9 cellular contexts compared by ENCODE assay signal in the genomic region with DNA sequence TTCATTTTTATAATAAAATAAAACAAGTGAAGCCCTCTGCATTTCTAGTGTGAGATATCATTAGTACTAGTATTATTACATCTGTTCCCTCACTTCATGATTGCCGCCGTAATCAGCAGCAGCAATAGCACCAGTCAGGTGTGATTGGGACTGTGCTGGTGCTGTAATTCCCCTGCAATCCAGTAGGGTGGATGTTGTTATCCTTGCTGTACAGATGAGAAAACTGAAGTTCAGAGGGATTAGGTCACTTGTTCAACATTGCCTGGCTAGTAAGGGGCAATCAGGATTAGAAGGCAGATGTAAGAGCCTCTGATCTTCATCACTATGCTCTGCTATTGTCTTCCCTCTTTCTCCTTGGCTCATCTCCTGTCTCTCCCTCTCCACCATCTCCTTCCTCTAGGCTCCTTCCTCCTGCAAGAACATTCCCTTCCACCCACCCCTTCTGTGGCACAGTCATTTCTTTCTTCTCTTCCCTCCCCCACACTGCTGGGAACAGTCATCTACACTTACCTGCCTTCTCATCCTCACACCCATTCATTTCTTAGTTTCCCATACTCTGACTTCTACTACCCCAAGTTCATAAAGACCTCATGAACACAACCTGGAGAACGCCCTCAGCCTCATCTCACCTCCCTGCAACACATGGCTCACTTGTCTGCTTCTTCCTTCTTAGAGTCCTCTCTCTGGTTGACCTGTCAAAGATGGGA. TPM values are rescaled to one million over a fixed set of nuclear protein-coding genes. Genes with fewer than 3 reads are reported as not detected.
DNase-seq lines count a peak whose midpoint lies in the region; ATAC-seq and TF ChIP-seq lines count a peak whose summit lies in the region.
"Had no signal": no experiment of that assay in that cellular context is flagged by ENCODE, and none has a peak within 500 bp of the region (broad histone marks: within the 10 kb centered on the region; RNA-seq: fewer than 3 reads in every experiment).

No MANE protein-coding gene starts in this region.

- DNase-seq in NCI-H1694 treated with DMSO at 0.1 percent for 48 hours (lab: John Stamatoyannopoulos, UW) (peak; percentile 22), NCI-H1694 (lab: John Stamatoyannopoulos, UW) (no peak), LNCaP clone FGC (ENCODE audit: low read depth) (no peak), mammary epithelial cell (peak; percentile 16), neuronal stem cell (ENCODE audit: low spot score) (no peak), GOT3 (lab: John Stamatoyannopoulos, UW) (no peak)
- DNase-seq: activated B cell treated with CpG ODN at 0.5 μM for 24 hours had no signal

- H2AK5ac ChIP-seq in neuronal stem cell (ENCODE audit: low read depth, low read length): no peak overlapping the region

- no peak overlapping the region for H3K9ac ChIP-seq in mammary epithelial cell (ENCODE audit: insufficient read depth, low read length)
- H3K9ac ChIP-seq in neuronal stem cell (ENCODE audit: low read depth, low read length, poor library complexity): no peak overlapping the region

- H2BK15ac ChIP-seq in neuronal stem cell (ENCODE audit: low read length): peak overlapping the region; percentile 16

- WGBS in mammary epithelial cell (ENCODE audit: low coverage, missing lambda C conversion rate): 76% methylated on average over 3 of the region's 3 CpGs
- no CpG with 5 or more reads among the region's 3 CpGs for WGBS in neuronal stem cell (ENCODE audit: extremely low coverage in 2 of 2, insufficient read length in 2 of 2, insufficient replicate concordance in 1 of 2), 2 donors

- no peak overlapping the region for H2BK5ac ChIP-seq in neuronal stem cell (ENCODE audit: low read length)

- H3K9me3 ChIP-seq in mammary epithelial cell (replicated peaks; ENCODE audit: insufficient read depth, low read length) (no peaks in the 10 kb centered on the region), neuronal stem cell (replicated peaks in 1 of 2; ENCODE audit: control insufficient read depth in 2 of 2, insufficient read depth in 1 of 2, low read depth in 1 of 2, low read length in 2 of 2) (no peaks in the 10 kb centered on the region)

- H3K27me3 ChIP-seq in mammary epithelial cell (ENCODE audit: insufficient read depth, low read length) (no peaks in the 10 kb centered on the region), neuronal stem cell (ENCODE audit: control insufficient read depth in 3 of 3, insufficient read depth in 3 of 3, low read depth in 1 of 3, low read length in 3 of 3) (peaks cover 0 to 28% (median 0%) of the 10 kb centered on the region in 3 experiments)

- peaks cover 14% of the 10 kb centered on the region for H3K4me1 ChIP-seq in mammary epithelial cell (ENCODE audit: insufficient read depth, low read length)
- H3K4me1 ChIP-seq in neuronal stem cell (ENCODE audit: control insufficient read depth in 2 of 2, insufficient read depth in 1 of 2, low read depth in 1 of 2, low read length in 2 of 2): peaks cover 7 to 8% of the 10 kb centered on the region in 2 donors

- no peak overlapping the region for H3K23ac ChIP-seq in neuronal stem cell (ENCODE audit: low read depth, low read length, poor library complexity)

- no peak overlapping the region for H3K4me2 ChIP-seq in mammary epithelial cell (ENCODE audit: insufficient read depth, low read depth, low read length)
- H3K4me2 ChIP-seq in neuronal stem cell (ENCODE audit: insufficient read depth, low read length, poor library complexity, severe bottlenecking): no peak overlapping the region

- CTCF ChIA-PET in mammary epithelial cell (lab: Charles Lee; ENCODE audit: low non-redundant PET): no interaction called here

- in situ Hi-C loops in mammary epithelial cell (cut with MboI; ENCODE audit: low sequenced_read_pairs in 2 of 2): no loop called here

- no peak overlapping the region for H2BK12ac ChIP-seq in neuronal stem cell (ENCODE audit: low read length)

- intact Hi-C loops in mammary epithelial cell (cut with micrococcal nuclease): no loop called here

- H2AFZ ChIP-seq in mammary epithelial cell (ENCODE audit: low read depth, low read length) (no peak overlapping the region), neuronal stem cell (ENCODE audit: low read length) (no peak overlapping the region)

- H3K18ac ChIP-seq in neuronal stem cell (ENCODE audit: low read length): no peak overlapping the region

- H2BK120ac ChIP-seq in neuronal stem cell (ENCODE audit: low read depth, low read length): no peak overlapping the region

- H3K79me2 ChIP-seq in mammary epithelial cell (ENCODE audit: insufficient read depth, low read length): no peaks in the 10 kb centered on the region

- dilution Hi-C loops in mammary epithelial cell (cut with HindIII; ENCODE audit: low sequenced_read_pairs): loop anchor here (5.0 kb wide), 2 partner anchors 42 to 102 kb away; no protein-coding TSS in a partner anchor

- H3K79me1 ChIP-seq in neuronal stem cell (ENCODE audit: low read depth, low read length): no peaks in the 10 kb centered on the region

- H3K36me3 ChIP-seq in mammary epithelial cell (ENCODE audit: insufficient read depth, low read length) (no peaks in the 10 kb centered on the region), neuronal stem cell (replicated peaks in 1 of 2; ENCODE audit: control insufficient read depth in 2 of 2, insufficient read depth in 2 of 2, low read length in 2 of 2) (no peaks in the 10 kb centered on the region)

- no peaks in the 10 kb centered on the region for H4K20me1 ChIP-seq in mammary epithelial cell (ENCODE audit: insufficient read depth, low read length)

- H4K8ac ChIP-seq in neuronal stem cell (ENCODE audit: low read depth, low read length): no peak overlapping the region

- peak; percentile 26; the same call in 1 of the 2 replicates for TF ChIP-seq CTCF in LNCaP clone FGC (IDR thresholded peaks at IDR 0.05; ENCODE audit: control insufficient read depth, extremely low read depth, insufficient read depth)
- TF ChIP-seq CTCF in mammary epithelial cell (conservative IDR thresholded peaks at IDR 0.05 in 1 of 2, IDR thresholded peaks at IDR 0.05 in 1 of 2; ENCODE audit: extremely low read depth in 1 of 2, insufficient read depth in 1 of 2, low read depth in 1 of 2, low read length in 2 of 2): peak; percentile 52 to 56

- no TSS peak for BruUV-seq in mammary epithelial cell (replicated peaks; lab: Mats Ljungman, UMichigan)

- no peak overlapping the region for H3K14ac ChIP-seq in neuronal stem cell (ENCODE audit: low read length)

- no peak overlapping the region for H4K91ac ChIP-seq in neuronal stem cell (ENCODE audit: low read depth, low read length, poor library complexity)

- H3K4me3 ChIP-seq in LNCaP clone FGC (ENCODE audit: low read depth, low read length): no peak overlapping the region
- H3K4me3 ChIP-seq in mammary epithelial cell (replicated peaks in 1 of 3; ENCODE audit: insufficient read depth in 1 of 3, low read depth in 2 of 3, low read length in 3 of 3): no peak overlapping the region
- H3K4me3 ChIP-seq in neuronal stem cell (ENCODE audit: low read length in 2 of 2): no peak overlapping the region

- ATAC-seq in HG02884 (IDR thresholded peaks at IDR 0.05; ENCODE audit: unreplicated experiment) (no peak), HG02763 (IDR thresholded peaks at IDR 0.05; ENCODE audit: unreplicated experiment) (no peak)

- H3K27ac ChIP-seq in mammary epithelial cell (ENCODE audit: insufficient read depth, low read depth, low read length) (no peak overlapping the region), neuronal stem cell (replicated peaks; ENCODE audit: low read length) (no peak overlapping the region)

- no peak overlapping the region for H3K4ac ChIP-seq in neuronal stem cell (ENCODE audit: low read length)

RNA-seq across cellular contexts. Expression of gene CRYGS, which starts 29.7 kb away (rescaled TPM):
- total RNA-seq in mammary epithelial cell: 1 to 10 TPM; 1.5 to 3.6 TPM
- polyA plus RNA-seq in mammary epithelial cell: 1.1 TPM
- polyA minus RNA-seq in mammary epithelial cell: not detected
- polyA plus RNA-seq in neuronal stem cell (2013, experiment 1 of 2): 0.67 TPM
- polyA plus RNA-seq in neuronal stem cell (2013, experiment 2 of 2): 0.71 TPM

RNA-seq across cellular contexts. Expression of gene TBCCD1, which starts 52.7 kb away (rescaled TPM):
- total RNA-seq in mammary epithelial cell: 10 to 100 TPM; 11.5 to 23.7 TPM
- polyA plus RNA-seq in mammary epithelial cell: 12.9 TPM
- 8.3 TPM for polyA minus RNA-seq in mammary epithelial cell
- polyA plus RNA-seq in neuronal stem cell (2013, experiment 1 of 2): 9.6 TPM
- 9.2 TPM for polyA plus RNA-seq in neuronal stem cell (2013, experiment 2 of 2)

RNA-seq across cellular contexts. Expression of gene DNAJB11, which starts 56.1 kb away (rescaled TPM):
- 10 to 100 TPM; 27.0 to 70.8 TPM for total RNA-seq in mammary epithelial cell
- 33.2 TPM for polyA plus RNA-seq in mammary epithelial cell
- 12.8 TPM for polyA minus RNA-seq in mammary epithelial cell
- polyA plus RNA-seq in neuronal stem cell (2013, experiment 1 of 2): 43.9 TPM
- 44.3 TPM for polyA plus RNA-seq in neuronal stem cell (2013, experiment 2 of 2)

Comparison
In these comparisons a context has a peak if more than half of its experiments do, and no peak if none do; other contexts are left out.
1. DNase-seq: peak in NCI-H1694 treated with DMSO at 0.1 percent for 48 hours (single experiment) and mammary epithelial cell (single experiment); none in NCI-H1694 (single experiment), LNCaP clone FGC (single experiment), neuronal stem cell (single experiment) and GOT3 (single experiment).